Comparison of ENCODE assay signal across 17 cellular contexts in genomic region chr1:53073899-53074311, GRCh38. TPM values are rescaled to one million over a fixed set of nuclear protein-coding genes. Genes with fewer than 3 reads are reported as not detected.
A peak's percentile ranks its signal among the peaks of the same experiment; 100 is the strongest.
DNase-seq lines count a peak whose midpoint lies in the region; ATAC-seq and TF ChIP-seq lines count a peak whose summit lies in the region.
"Had no signal": no experiment of that assay in that cellular context is flagged by ENCODE, and none has a peak within 500 bp of the region (broad histone marks: within the 10 kb centered on the region; RNA-seq: fewer than 3 reads in every experiment).

No MANE protein-coding gene starts in this region.

- POLR2A ChIA-PET in PC-9 (lab: Charles Lee; ENCODE audit: unreplicated experiment), result no interaction called here

- BruUV-seq in PC-9 (replicated peaks; lab: Mats Ljungman, UMichigan), result no TSS peak

- H3K9me2 ChIP-seq in PC-9 (ENCODE audit: insufficient read depth), result no peaks in the 10 kb centered on the region

- no peaks in the 10 kb centered on the region for H3K9me3 ChIP-seq in esophagus squamous epithelium
- H3K9me3 ChIP-seq in tibial artery, result no peaks in the 10 kb centered on the region
- H3K9me3 ChIP-seq in PC-9 (ENCODE audit: insufficient read depth, low read depth), result no peaks in the 10 kb centered on the region

- WGBS in esophagus squamous epithelium, 2 donors, result 67% methylated on average over 4 to 6 of the region's 9 CpGs

- DNase-seq in NCI-H82 treated with DMSO at 0.1 percent for 48 hours (lab: John Stamatoyannopoulos, UW; ENCODE audit: unreplicated experiment) (peak; percentile 69), esophagus squamous epithelium (lab: John Stamatoyannopoulos, UW) (no peak), mesenteric fat pad (ENCODE audit: low spot score) (peak; percentile 86), tibial artery (peak; percentile 33 to 64), PC-9 (no peak), MV-4-11 (lab: John Stamatoyannopoulos, UW) (no peak), NCI-H526 treated with DMSO at 0.1 percent for 48 hours (lab: John Stamatoyannopoulos, UW) (no peak)
- DNase-seq: activated CD4-positive, alpha-beta memory T cell treated with anti-CD3 and anti-CD28 coated beads, Interleukin-2, amount 10 ng/mL, durations not matched to agents 7 days and 5 days; activated naive CD4-positive, alpha-beta T cell; central memory CD4-positive, alpha-beta T cell; NCI-H1092; NCI-H345; small intestine had no signal

- no peak overlapping the region for H2AFZ ChIP-seq in PC-9

- TF ChIP-seq POLR2A in esophagus squamous epithelium (IDR thresholded peaks at IDR 0.05), result no peak

- no peaks in the 10 kb centered on the region for H3F3A ChIP-seq in PC-9 (ENCODE audit: insufficient read depth, low read depth)

- CTCF ChIA-PET in PC-9 (lab: Charles Lee), result no interaction called here

- H3K27ac ChIP-seq in esophagus squamous epithelium (peak overlapping the region in 3 of 4 donors; percentile 7 to 74 (median 22)), tibial artery (no peak overlapping the region), PC-9 (no peak overlapping the region)

- H4K20me1 ChIP-seq in PC-9 (ENCODE audit: insufficient read depth), result no peaks in the 10 kb centered on the region

- no peak for ATAC-seq in HG02588 (IDR thresholded peaks at IDR 0.05; ENCODE audit: unreplicated experiment)
- ATAC-seq: CD8-positive, alpha-beta T cell; HCT116; Panc1 had no signal

- no peaks in the 10 kb centered on the region for H3K79me2 ChIP-seq in PC-9 (ENCODE audit: low read depth)

- H3K36me3 ChIP-seq in esophagus squamous epithelium, result peaks cover 0 to 23% (median 0%) of the 10 kb centered on the region in 3 donors
- H3K36me3 ChIP-seq in tibial artery, result peaks cover 4 to 36% (median 24%) of the 10 kb centered on the region in 3 donors
- H3K36me3 ChIP-seq in PC-9 (ENCODE audit: low read depth), result no peaks in the 10 kb centered on the region

- intact Hi-C loops in esophagus squamous epithelium (cut with DNase I) (no loop called here), tibial artery (cut with DNase I; ENCODE audit: low total_unique reads) (no loop called here), PC-9 (cut with micrococcal nuclease; ENCODE audit: unreplicated experiment) (no loop called here)

- H3K4me3 ChIP-seq in esophagus squamous epithelium (no peak overlapping the region), tibial artery (no peak overlapping the region), PC-9 (no peak overlapping the region)

- TF ChIP-seq CTCF in esophagus squamous epithelium (IDR thresholded peaks at IDR 0.05), result no peak
- TF ChIP-seq CTCF in tibial artery (IDR thresholded peaks at IDR 0.05), result no peak
- TF ChIP-seq CTCF in PC-9 (conservative IDR thresholded peaks at IDR 0.05), result no peak

- H3K27me3 ChIP-seq in esophagus squamous epithelium (no peaks in the 10 kb centered on the region), tibial artery (no peaks in the 10 kb centered on the region), PC-9 (ENCODE audit: insufficient read depth, low read depth) (no peaks in the 10 kb centered on the region)

- no peak overlapping the region for H3K4me2 ChIP-seq in PC-9

- H3K4me1 ChIP-seq in esophagus squamous epithelium (no peaks in the 10 kb centered on the region), tibial artery (no peaks in the 10 kb centered on the region), PC-9 (replicated peaks; ENCODE audit: insufficient read depth) (no peaks in the 10 kb centered on the region)

RNA-seq across cellular contexts. Expression of gene PODN, which starts 11.9 kb away (rescaled TPM):
- total RNA-seq in esophagus squamous epithelium (100 to 1,000 TPM in 1 of 4 donors, 10 to 100 TPM in 2, 1 to 10 TPM in 1; 5.1 to 107 (median 19.0) TPM), mesenteric fat pad (86.3 TPM), PC-9 (2021) (not detected in 2 replicates)
- total RNA-seq: activated CD4-positive, alpha-beta memory T cell treated with anti-CD3 and anti-CD28 coated beads, Interleukin-2, amount 10 ng/mL, durations not matched to agents 7 days and 5 days; CD8-positive, alpha-beta T cell had no signal

Comparison
In these comparisons a context has a peak if more than half of its experiments do, and no peak if none do; other contexts are left out.
1. DNase-seq: peak in NCI-H82 treated with DMSO at 0.1 percent for 48 hours (single experiment), mesenteric fat pad (single experiment) and tibial artery (2 of 2); none in esophagus squamous epithelium (single experiment), PC-9 (0 of 2), MV-4-11 (single experiment) and NCI-H526 treated with DMSO at 0.1 percent for 48 hours (single experiment).
2. H3K27ac ChIP-seq: peak in esophagus squamous epithelium (3 of 4); none in tibial artery (0 of 2) and PC-9 (single experiment).